Comparison of ENCODE assay signal across 25 cellular contexts in the genomic region with DNA sequence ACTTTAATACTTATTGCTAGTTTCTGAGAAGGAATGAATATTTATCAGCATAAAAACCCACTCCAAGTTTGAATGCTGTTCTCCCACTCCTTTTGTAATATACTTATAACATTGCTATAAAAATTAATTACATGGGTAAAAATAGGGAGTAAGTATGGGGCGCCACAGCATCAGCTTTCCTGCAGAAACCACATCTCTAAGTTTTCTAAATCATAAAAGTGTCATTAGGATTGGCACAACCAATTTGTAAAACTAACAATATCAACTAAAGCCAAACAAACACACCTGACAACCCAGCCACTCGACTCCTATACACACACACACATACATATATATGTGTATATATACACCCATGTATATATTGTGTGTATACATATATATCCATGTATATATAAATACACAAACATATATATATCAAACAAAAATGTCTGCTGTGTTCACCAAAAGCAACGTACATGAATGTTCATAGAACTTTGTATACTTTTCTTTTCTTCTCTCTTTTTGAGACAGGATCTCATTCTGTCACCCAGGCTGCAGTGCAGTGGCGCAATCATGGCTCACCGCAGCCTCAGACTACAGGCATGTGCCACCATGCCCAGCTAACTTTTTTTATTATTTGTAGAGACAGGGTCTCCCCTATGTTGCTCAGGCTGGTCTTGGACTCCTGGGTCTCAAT. TPM values are rescaled to one million over a fixed set of nuclear protein-coding genes. Genes with fewer than 3 reads are reported as not detected.
DNase-seq lines count a peak whose midpoint lies in the region; ATAC-seq, FAIRE-seq and TF ChIP-seq lines count a peak whose summit lies in the region.
"Had no signal": no experiment of that assay in that cellular context is flagged by ENCODE, and none has a peak within 500 bp of the region (broad histone marks: within the 10 kb centered on the region; RNA-seq: fewer than 3 reads in every experiment).

No MANE protein-coding gene starts in this region.

- H2BK12ac ChIP-seq in mesenchymal stem cell (ENCODE audit: low read length in 2 of 2) = no peak overlapping the region

- TF ChIP-seq CTCF in IMR-90 (conservative IDR thresholded peaks at IDR 0.05; ENCODE audit: low read depth, low read length) (no peak), bronchial epithelial cell (IDR thresholded peaks at IDR 0.05; ENCODE audit: insufficient read depth, low read length, severe bottlenecking) (no peak), thoracic aorta (IDR thresholded peaks at IDR 0.05) (no peak)

- H4K20me1 ChIP-seq in IMR-90 (ENCODE audit: insufficient read depth, low read length) = no peaks in the 10 kb centered on the region

- H2AK9ac ChIP-seq in IMR-90 (replicated peaks; ENCODE audit: low read depth, low read length, poor library complexity) = no peak overlapping the region

- H2BK20ac ChIP-seq in IMR-90 (ENCODE audit: low read depth, low read length) = no peak overlapping the region

- H3K18ac ChIP-seq in IMR-90 (ENCODE audit: low read depth, low read length) (no peak overlapping the region), mesenchymal stem cell (ENCODE audit: low read depth in 1 of 2, low read length in 2 of 2) (no peak overlapping the region)

- no peak overlapping the region for H4K5ac ChIP-seq in IMR-90 (ENCODE audit: low read depth, low read length)

- no TSS peak for BruUV-seq in IMR-90 (replicated peaks; lab: Mats Ljungman, UMichigan)

- intact Hi-C loops in IMR-90 (cut with micrococcal nuclease) = no loop called here

- DNase-seq in IMR-90 (no peak), NOMO-1 treated with DMSO at 0.1 percent for 48 hours (lab: John Stamatoyannopoulos, UW; ENCODE audit: unreplicated experiment) (peak; percentile 64), bronchial epithelial cell (ENCODE audit: low read depth) (peak; percentile 33), thoracic aorta (ENCODE audit: low spot score) (no peak), DMS53 (lab: John Stamatoyannopoulos, UW) (no peak), mesenchymal stem cell (no peak)
- DNase-seq: activated CD4-positive, alpha-beta T cell treated with anti-CD3 and anti-CD28 coated beads, Interleukin-2, amount 10 ng/mL, durations not matched to agents 24 days and 14 days; activated naive CD4-positive, alpha-beta T cell treated with Interleukin-2 at 50 U/mL for 16 hours; activated T-cell treated with anti-CD3 and anti-CD28 coated beads, Interleukin-2, amount 50 U/mL, for 48 hours; CD8-positive, alpha-beta T cell; colonic mucosa; effector memory CD8-positive, alpha-beta T cell; foreskin melanocyte; HFFc6; NCI-H1694; NCI-H69; nephron progenitor cell; stimulated activated CD4-positive, alpha-beta T cell treated with anti-CD3 and anti-CD28 coated beads, Interleukin-12 subunit alpha, Interleukin-12 subunit beta, amount 100 ng/mL, for 4 hours; stimulated activated CD4-positive, alpha-beta T cell treated with anti-CD3 and anti-CD28 coated beads, Interleukin-4, amount 100 ng/mL, for 4 hours; stimulated activated naive CD4-positive, alpha-beta T cell; T-helper 17 cell had no signal

- H2BK15ac ChIP-seq in IMR-90 (ENCODE audit: low read depth, low read length) = no peak overlapping the region
- H2BK15ac ChIP-seq in mesenchymal stem cell (ENCODE audit: low read depth, poor library complexity, severe bottlenecking) = no peak overlapping the region

- no peak overlapping the region for H4K8ac ChIP-seq in IMR-90 (ENCODE audit: low read depth in 2 of 2, low read length in 2 of 2)
- no peak overlapping the region for H4K8ac ChIP-seq in mesenchymal stem cell (ENCODE audit: low read length)

- H3K27ac ChIP-seq in IMR-90 (ENCODE audit: insufficient read depth, low read length) (no peak overlapping the region), thoracic aorta (peak overlapping the region; percentile 70 to 76), mesenchymal stem cell (ENCODE audit: low read length, poor library complexity, severe bottlenecking) (no peak overlapping the region)
- H3K27ac ChIP-seq: colonic mucosa had no signal

- H3K56ac ChIP-seq in IMR-90 (ENCODE audit: extremely low read depth, insufficient read depth, low read length) = no peak overlapping the region

- H3K14ac ChIP-seq in IMR-90 (replicated peaks; ENCODE audit: low read depth, low read length) (no peak overlapping the region), mesenchymal stem cell (ENCODE audit: low read length in 2 of 2) (no peak overlapping the region)

- no peak for FAIRE-seq in bronchial epithelial cell (lab: Jason Lieb, UNC)

- POLR2A ChIA-PET in IMR-90 (lab: Charles Lee; ENCODE audit: unreplicated experiment) = no interaction called here

- H3K4me2 ChIP-seq in IMR-90 (ENCODE audit: low read depth, low read length) = no peak overlapping the region
- no peak overlapping the region for H3K4me2 ChIP-seq in mesenchymal stem cell (ENCODE audit: low read length, poor library complexity, severe bottlenecking)

- H2AK5ac ChIP-seq in IMR-90 (ENCODE audit: low read depth, low read length) (no peak overlapping the region), mesenchymal stem cell (ENCODE audit: low read length, severe bottlenecking) (no peak overlapping the region)

- ATAC-seq in IMR-90 (ENCODE audit: low read depth) (no peak), thoracic aorta (ENCODE audit: insufficient number of reproducible peaks, low FRiP score, low read depth) (no peak), GM18511 (IDR thresholded peaks at IDR 0.05; ENCODE audit: unreplicated experiment) (no peak)
- ATAC-seq: CD8-positive, alpha-beta T cell; effector memory CD8-positive, alpha-beta T cell; esophagus mucosa; left lung; Right ventricle myocardium inferior; T-helper 17 cell had no signal

- H3K9me3 ChIP-seq in IMR-90 (ENCODE audit: control insufficient read depth, insufficient read depth, low read length) = no peaks in the 10 kb centered on the region
- H3K9me3 ChIP-seq in thoracic aorta = no peaks in the 10 kb centered on the region
- H3K9me3 ChIP-seq in mesenchymal stem cell (ENCODE audit: control insufficient read depth, low read length) = no peaks in the 10 kb centered on the region
- H3K9me3 ChIP-seq: colonic mucosa, left lung had no signal

- H3K9ac ChIP-seq in IMR-90 (ENCODE audit: low read depth, low read length) (no peak overlapping the region), mesenchymal stem cell (ENCODE audit: low read length) (no peak overlapping the region)

- no peak overlapping the region for H3K4ac ChIP-seq in IMR-90 (ENCODE audit: low read depth, low read length)
- H3K4ac ChIP-seq in mesenchymal stem cell (ENCODE audit: low read depth in 1 of 2, low read length in 2 of 2) = no peak overlapping the region

- no peaks in the 10 kb centered on the region for H3K79me1 ChIP-seq in IMR-90 (ENCODE audit: low read depth in 1 of 2, low read length in 2 of 2)
- H3K79me1 ChIP-seq in mesenchymal stem cell (replicated peaks; ENCODE audit: low read length, poor library complexity, severe bottlenecking) = peaks cover 1% of the 10 kb centered on the region

- CTCF ChIA-PET in IMR-90 (lab: Yijun Ruan, JAX) = interaction anchor here (0.5 kb wide), 1 partner anchor 488 kb away, joined by 3 read pairs; no protein-coding TSS in a partner anchor

- no peak for TF ChIP-seq RAD21 in IMR-90 (IDR thresholded peaks at IDR 0.05; ENCODE audit: low read length)

- no peak overlapping the region for H3K4me3 ChIP-seq in IMR-90 (ENCODE audit: insufficient read depth, low read depth, low read length)
- no peak overlapping the region for H3K4me3 ChIP-seq in bronchial epithelial cell (ENCODE audit: low read depth, low read length)
- no peak overlapping the region for H3K4me3 ChIP-seq in thoracic aorta
- no peak overlapping the region for H3K4me3 ChIP-seq in mesenchymal stem cell (ENCODE audit: insufficient read depth in 1 of 2, low read depth in 1 of 2, low read length in 2 of 2)
- H3K4me3 ChIP-seq: colonic mucosa, left lung had no signal

- no peak overlapping the region for H2BK5ac ChIP-seq in IMR-90 (ENCODE audit: low read depth, low read length, poor library complexity, severe bottlenecking)
- no peak overlapping the region for H2BK5ac ChIP-seq in mesenchymal stem cell (ENCODE audit: low read depth, low read length, poor library complexity, severe bottlenecking)

- H4K91ac ChIP-seq in IMR-90 (ENCODE audit: insufficient read depth, low read depth, low read length) (no peak overlapping the region), mesenchymal stem cell (ENCODE audit: low read length) (no peak overlapping the region)

- no peaks in the 10 kb centered on the region for H3K36me3 ChIP-seq in IMR-90 (ENCODE audit: control insufficient read depth, insufficient read depth, low read length)
- H3K36me3 ChIP-seq in bronchial epithelial cell (ENCODE audit: control insufficient read depth, insufficient read depth, low read length) = no peaks in the 10 kb centered on the region
- H3K36me3 ChIP-seq in thoracic aorta = no peaks in the 10 kb centered on the region
- no peaks in the 10 kb centered on the region for H3K36me3 ChIP-seq in mesenchymal stem cell (ENCODE audit: control insufficient read depth in 1 of 2, insufficient read depth in 2 of 2, low read depth in 1 of 2, low read length in 2 of 2)
- H3K36me3 ChIP-seq: colonic mucosa, left lung had no signal

- TF ChIP-seq POLR2A in IMR-90 (IDR thresholded peaks at IDR 0.05; ENCODE audit: low read depth, low read length) = no peak

- peaks cover 2% of the 10 kb centered on the region; the same call in 1 of the 2 replicates for H3K9me1 ChIP-seq in IMR-90 (ENCODE audit: insufficient read depth, low read length)

- H2AFZ ChIP-seq in IMR-90 (replicated peaks; ENCODE audit: low read length, poor library complexity) = no peak overlapping the region
- H2AFZ ChIP-seq in mesenchymal stem cell (ENCODE audit: low read depth, low read length) = no peak overlapping the region

- no CpG with 5 or more reads among the region's 5 CpGs for WGBS in IMR-90 (ENCODE audit: extremely low coverage in 2 of 2, insufficient read length in 1 of 2), 2 experiments
- WGBS in mesenchymal stem cell = 95% methylated on average over 3 of the region's 5 CpGs

- H2BK120ac ChIP-seq in IMR-90 (ENCODE audit: low read depth, low read length) = no peak overlapping the region
- no peak overlapping the region for H2BK120ac ChIP-seq in mesenchymal stem cell (ENCODE audit: low read depth, low read length)

- H3K4me1 ChIP-seq in IMR-90 (ENCODE audit: control insufficient read depth, insufficient read depth, low read length) (peaks cover 4% of the 10 kb centered on the region; the same call in 1 of the 2 replicates), thoracic aorta (ENCODE audit: control insufficient read depth in 1 of 2, low read depth in 2 of 2) (peaks cover 38 to 60% of the 10 kb centered on the region in 2 donors), mesenchymal stem cell (ENCODE audit: control insufficient read depth, insufficient read depth, low read depth, low read length) (no peaks in the 10 kb centered on the region)
- H3K4me1 ChIP-seq: colonic mucosa had no signal

- dilution Hi-C loops in IMR-90 (cut with HindIII; ENCODE audit: low sequenced_read_pairs, unreplicated experiment) = no loop called here

- in situ Hi-C loops in IMR-90 (cut with MboI; ENCODE audit: low sequenced_read_pairs) = no loop called here

- H3K23ac ChIP-seq in IMR-90 (ENCODE audit: low read depth, low read length) (no peak overlapping the region), mesenchymal stem cell (ENCODE audit: low read length in 2 of 2) (no peak overlapping the region)

- H3K27me3 ChIP-seq in IMR-90 (ENCODE audit: control insufficient read depth, insufficient read depth, low read length) (no peaks in the 10 kb centered on the region), bronchial epithelial cell (ENCODE audit: control insufficient read depth, insufficient read depth, low read length) (no peaks in the 10 kb centered on the region), thoracic aorta (replicated peaks; ENCODE audit: insufficient read depth) (no peaks in the 10 kb centered on the region), mesenchymal stem cell (ENCODE audit: control insufficient read depth in 1 of 2, insufficient read depth in 1 of 2, low read length in 2 of 2) (no peaks in the 10 kb centered on the region)
- H3K27me3 ChIP-seq: colonic mucosa, left lung had no signal

RNA-seq across cellular contexts. Expression of gene LRRC17, which starts 14.8 kb away (rescaled TPM):
- total RNA-seq in IMR-90 (2012; rRNA removed) (271 and 280 TPM in 2 replicates), bronchial epithelial cell (0.26 and 0.38 TPM in 2 replicates), thoracic aorta (10 to 100 TPM; 22.3 to 24.6 TPM)
- polyA plus RNA-seq in IMR-90 (2012; rRNA removed) = 199 and 250 TPM in 2 replicates
- polyA plus RNA-seq in IMR-90 (2012; cell fraction: cytosol; rRNA removed) = 98.9 and 127 TPM in 2 replicates
- 40.4 and 157 TPM in 2 replicates for polyA plus RNA-seq in IMR-90 (2012; cell fraction: nucleus; rRNA removed; ENCODE audit: low replicate concordance)
- 17.6 TPM for polyA plus RNA-seq in mesenchymal stem cell (2013, experiment 1 of 2)
- 18.7 TPM for polyA plus RNA-seq in mesenchymal stem cell (2013, experiment 2 of 2)
- total RNA-seq: activated CD4-positive, alpha-beta T cell treated with anti-CD3 and anti-CD28 coated beads, Interleukin-2, amount 10 ng/mL, durations not matched to agents 24 days and 14 days; CD8-positive, alpha-beta T cell had no signal

Comparison
In these comparisons a context has a peak if more than half of its experiments do, and no peak if none do; other contexts are left out.
1. DNase-seq: peak in NOMO-1 treated with DMSO at 0.1 percent for 48 hours (single experiment) and bronchial epithelial cell (single experiment); none in IMR-90 (single experiment), thoracic aorta (single experiment), DMS53 (single experiment) and mesenchymal stem cell (single experiment).
2. H3K27ac ChIP-seq: peak in thoracic aorta (2 of 2); none in IMR-90 (single experiment) and mesenchymal stem cell (single experiment).
3. RNA of gene LRRC17, which starts 14.8 kb away (total RNA-seq): 271 to 280 TPM in IMR-90 and 22.3 to 24.6 TPM in thoracic aorta; 0.26 to 0.38 TPM in bronchial epithelial cell; every median in the first group is over 10 times any median in the second.